Comparison of ENCODE assay signal across 1 cellular context in the genomic region with DNA sequence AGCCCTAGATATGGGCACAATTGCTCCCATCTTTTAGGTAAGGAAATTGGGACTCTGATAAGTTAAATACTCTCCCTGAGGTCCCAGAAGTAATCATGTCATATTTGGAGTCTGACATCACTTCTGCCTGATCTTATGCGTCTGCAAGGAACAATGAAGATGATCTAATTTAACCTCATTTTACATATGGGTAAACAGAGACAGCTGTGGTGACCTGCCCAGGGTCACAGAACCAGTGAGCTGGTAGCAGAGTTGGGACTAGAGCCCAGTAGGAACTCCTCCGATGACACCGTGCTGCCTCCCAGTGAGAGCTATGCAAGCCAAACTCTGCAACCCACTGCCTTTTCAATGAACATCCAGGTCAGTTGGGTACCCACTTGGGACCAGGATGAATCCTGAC.
TF ChIP-seq lines count a peak whose summit lies in the region.

No MANE protein-coding gene starts in this region.

TF ChIP-seq in HepG2, 621 proteins besides CTCF, POLR2A, EP300 and RAD21:
- TF ChIP-seq KLF16 (CRISPR knock-in tag; IDR thresholded peaks at IDR 0.05) (no peak), ZNF644 (CRISPR knock-in tag; IDR thresholded peaks at IDR 0.05; ENCODE audit: low read depth) (no peak), ZMYM3 (CRISPR knock-in tag; IDR thresholded peaks at IDR 0.05) (no peak), MNT (IDR thresholded peaks at IDR 0.05) (no peak), ZC3H4 (CRISPR knock-in tag; IDR thresholded peaks at IDR 0.05; ENCODE audit: borderline replicate concordance) (no peak), ARNT (IDR thresholded peaks at IDR 0.05) (no peak), ZNF607 (CRISPR knock-in tag; IDR thresholded peaks at IDR 0.05; ENCODE audit: borderline replicate concordance) (no peak), ZNF7 (CRISPR knock-in tag; IDR thresholded peaks at IDR 0.05) (no peak), ZSCAN25 (CRISPR knock-in tag; IDR thresholded peaks at IDR 0.05) (no peak), ZBTB4 (CRISPR knock-in tag; IDR thresholded peaks at IDR 0.05; ENCODE audit: borderline replicate concordance) (no peak), HIC2 (CRISPR knock-in tag; IDR thresholded peaks at IDR 0.05; ENCODE audit: low read depth) (no peak), KLF9 (CRISPR knock-in tag; IDR thresholded peaks at IDR 0.05; ENCODE audit: low read depth) (no peak), ERF (CRISPR knock-in tag; IDR thresholded peaks at IDR 0.05) (no peak), DNMT3B (CRISPR knock-in tag; conservative IDR thresholded peaks at IDR 0.05) (no peak)
